In the genomic region with DNA sequence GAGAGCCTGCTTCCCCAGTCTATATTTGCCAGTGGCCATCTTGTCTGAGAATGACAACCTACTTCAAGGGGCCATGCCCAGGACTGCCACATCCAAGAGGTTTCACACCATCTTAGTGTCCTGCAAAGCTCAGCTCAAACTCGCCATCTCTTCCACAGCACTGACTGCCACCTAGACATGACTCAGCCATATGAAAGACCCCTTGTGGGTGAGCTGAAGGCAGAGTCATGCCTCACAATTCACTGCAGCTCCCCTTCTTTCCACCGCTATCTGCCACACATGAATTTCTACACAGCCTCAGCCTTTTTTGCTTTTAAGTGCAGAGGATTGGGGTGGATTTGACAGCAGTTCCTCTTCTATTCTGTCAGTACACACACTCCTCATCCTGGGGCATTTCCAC, we compare ENCODE assay signal across 18 cellular contexts.
"Had no signal": no experiment of that assay in that cellular context is flagged by ENCODE, and none has a peak within 500 bp of the region (broad histone marks: within the 10 kb centered on the region; RNA-seq: fewer than 3 reads in every experiment).

No MANE protein-coding gene starts in this region.

- H3K4me2 ChIP-seq: SK-N-SH had no signal

- FAIRE-seq: RCC 7860 had no signal

- H3K9ac ChIP-seq: SK-N-SH had no signal

- H3K9me3 ChIP-seq: SK-N-SH had no signal

- DNase-seq: KBM-7, MV-4-11, NCI-H1048, NCI-H1105, NCI-H1417, NCI-H1436 treated with DMSO at 0.1 percent for 48 hours, NCI-H1694, NCI-H187 treated with DMSO at 0.1 percent for 48 hours, NCI-H2029 treated with DMSO at 0.1 percent for 48 hours, NCI-H2171 treated with DMSO at 0.1 percent for 48 hours, NCI-H526 treated with DMSO at 0.1 percent for 48 hours, NCI-H748 treated with DMSO at 0.1 percent for 48 hours, SHP77, SK-N-SH, SW 1271, T-cell had no signal

- H3K36me3 Mint-ChIP-seq: T-cell had no signal

- H3K4me3 Mint-ChIP-seq: T-cell had no signal

- H3K27ac Mint-ChIP-seq: T-cell had no signal

- H3K9me2 ChIP-seq: SK-N-SH had no signal

- H3K4me1 Mint-ChIP-seq: T-cell had no signal

- H3K27ac ChIP-seq: RWPE1 had no signal

- H3K9me3 Mint-ChIP-seq: T-cell had no signal

- ATAC-seq: T-cell had no signal
